11 cellular contexts compared by ENCODE assay signal in the genomic region with DNA sequence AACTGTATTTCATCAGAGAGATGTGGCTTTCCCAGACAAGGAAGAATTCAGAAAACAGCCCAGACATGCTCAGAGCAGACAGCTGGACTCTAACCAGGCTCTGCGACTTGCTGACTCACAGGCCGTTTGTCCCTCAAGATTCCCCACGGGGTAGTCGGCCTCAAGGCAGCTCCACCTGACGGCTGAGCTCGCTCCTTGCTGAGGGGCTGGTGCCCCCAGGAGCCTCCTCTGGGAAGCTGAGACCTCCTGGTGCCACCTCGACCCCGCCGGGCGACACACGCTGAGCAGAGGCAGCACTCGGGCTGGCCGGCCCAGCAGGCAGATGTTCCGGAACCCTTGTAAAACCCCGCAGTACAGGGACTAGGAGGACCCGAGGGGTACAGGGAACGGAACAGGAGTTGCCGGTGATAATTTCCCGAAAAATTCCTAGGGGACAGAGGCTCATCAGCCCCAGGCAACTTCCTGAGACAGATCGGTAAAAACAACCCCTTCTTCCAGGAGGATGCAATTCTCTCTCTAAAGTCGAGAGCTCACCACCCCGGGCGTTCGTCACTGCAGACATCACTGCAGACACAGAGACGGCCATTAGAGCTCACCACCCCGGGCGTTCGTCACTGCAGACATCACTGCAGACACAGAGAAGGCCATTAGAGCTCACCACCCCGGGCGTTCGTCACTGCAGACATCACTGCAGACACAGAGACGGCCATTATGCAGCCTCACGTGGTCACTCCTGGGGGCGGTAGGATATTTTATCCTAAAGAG. TPM values are rescaled to one million over a fixed set of nuclear protein-coding genes. Genes with fewer than 3 reads are reported as not detected.
DNase-seq lines count a peak whose midpoint lies in the region; ATAC-seq and TF ChIP-seq lines count a peak whose summit lies in the region.
"Had no signal": no experiment of that assay in that cellular context is flagged by ENCODE, and none has a peak within 500 bp of the region (broad histone marks: within the 10 kb centered on the region; RNA-seq: fewer than 3 reads in every experiment).

No MANE protein-coding gene starts in this region.

- H3K4me1 ChIP-seq in RWPE2 (ENCODE audit: insufficient read depth, poor library complexity, severe bottlenecking) = no peaks in the 10 kb centered on the region
- H3K4me1 ChIP-seq in esophagus muscularis mucosa = peaks cover 16 to 46% (median 41%) of the 10 kb centered on the region in 4 donors
- H3K4me1 ChIP-seq in upper lobe of right lung = peaks cover 42% of the 10 kb centered on the region

- DNase-seq in RWPE2 (ENCODE audit: low spot score) (peak; percentile 35), esophagus muscularis mucosa (ENCODE audit: extremely low spot score) (no peak), myocyte (ENCODE audit: low read depth) (peak; percentile 93), upper lobe of right lung (peak; percentile 56), SIG-M5 (lab: John Stamatoyannopoulos, UW) (no peak), KBM-7 (no peak)
- DNase-seq in activated T-cell treated with anti-CD3 and anti-CD28 coated beads, Interleukin-2, amount 50 U/mL, for 1 hour = no peak
- DNase-seq: activated CD4-positive, alpha-beta T cell treated with anti-CD3 and anti-CD28 coated beads, Interleukin-2, amount 50 U/mL, for 48 hours; NCI-H146; stimulated activated CD4-positive, alpha-beta T cell treated with anti-CD3 and anti-CD28 coated beads, Interleukin-4, amount 100 ng/mL, for 4 hours had no signal

- WGBS in esophagus muscularis mucosa = 74% methylated on average over 29 of the region's 34 CpGs

- in situ Hi-C loops in KBM-7 (cut with MboI; ENCODE audit: low pct_unique_long_range_greater_than_20kb, low sequenced_read_pairs) = no loop called here

- no peaks in the 10 kb centered on the region for H3K9me3 ChIP-seq in RWPE2 (ENCODE audit: severe bottlenecking)
- H3K9me3 ChIP-seq in esophagus muscularis mucosa = no peaks in the 10 kb centered on the region
- H3K9me3 ChIP-seq in upper lobe of right lung = no peaks in the 10 kb centered on the region
- H3K9me3 ChIP-seq: left lung had no signal

- ATAC-seq in RWPE2 (ENCODE audit: low read depth) (no peak), upper lobe of right lung (no peak)
- ATAC-seq: left lung had no signal

- intact Hi-C loops in esophagus muscularis mucosa (cut with DNase I) = no loop called here
- intact Hi-C loops in upper lobe of right lung (cut with DNase I) = no loop called here

- no peak for TF ChIP-seq POLR2A in esophagus muscularis mucosa (IDR thresholded peaks at IDR 0.05; ENCODE audit: low read depth)

- H3K27ac ChIP-seq in RWPE2 (ENCODE audit: poor library complexity, severe bottlenecking) (no peak overlapping the region), esophagus muscularis mucosa (replicated peaks in 1 of 4) (peak overlapping the region; percentile 64 to 82 (median 78)), upper lobe of right lung (peak overlapping the region; percentile 24)

- no peaks in the 10 kb centered on the region for H3K27me3 ChIP-seq in RWPE2 (ENCODE audit: insufficient read depth, poor library complexity, severe bottlenecking)
- H3K27me3 ChIP-seq in esophagus muscularis mucosa = peaks cover 0 to 29% (median 0%) of the 10 kb centered on the region in 4 donors
- no peaks in the 10 kb centered on the region for H3K27me3 ChIP-seq in upper lobe of right lung

- H3K4me3 ChIP-seq in RWPE2 (ENCODE audit: severe bottlenecking) (no peak overlapping the region), esophagus muscularis mucosa (peak overlapping the region; percentile 31 to 54 (median 38)), upper lobe of right lung (no peak overlapping the region)
- H3K4me3 ChIP-seq: left lung had no signal

- no peak for TF ChIP-seq CTCF in RWPE2 (IDR thresholded peaks at IDR 0.05; ENCODE audit: poor library complexity, severe bottlenecking)
- TF ChIP-seq CTCF in esophagus muscularis mucosa (IDR thresholded peaks at IDR 0.05) = no peak
- TF ChIP-seq CTCF in upper lobe of right lung (IDR thresholded peaks at IDR 0.05) = no peak

- TF ChIP-seq EP300 in esophagus muscularis mucosa (IDR thresholded peaks at IDR 0.05) = peak; percentile 30

- H3K36me3 ChIP-seq in RWPE2 (ENCODE audit: low read depth) (no peaks in the 10 kb centered on the region), esophagus muscularis mucosa (no peaks in the 10 kb centered on the region), upper lobe of right lung (no peaks in the 10 kb centered on the region)

RNA-seq across cellular contexts. Expression of gene RPH3AL, which starts 19.9 kb away (rescaled TPM):
- 10 to 100 TPM in 3 of 4 donors, 1 to 10 TPM in 1; 8.7 to 21.0 (median 14.8) TPM for total RNA-seq in esophagus muscularis mucosa
- 24.3 and 26.0 TPM in 2 replicates for total RNA-seq in myocyte
- polyA plus RNA-seq in myocyte (2012) = 20.9 TPM
- 33.3 TPM for total RNA-seq in upper lobe of right lung

Comparison
In these comparisons a context has a peak if more than half of its experiments do, and no peak if none do; other contexts are left out.
1. DNase-seq: peak in RWPE2 (single experiment), myocyte (single experiment) and upper lobe of right lung (single experiment); none in esophagus muscularis mucosa (single experiment), SIG-M5 (single experiment), KBM-7 (single experiment) and activated T-cell treated with anti-CD3 and anti-CD28 coated beads, Interleukin-2, amount 50 U/mL, for 1 hour (single experiment).
2. H3K4me3 ChIP-seq: peak in esophagus muscularis mucosa (4 of 4); none in RWPE2 (single experiment) and upper lobe of right lung (single experiment).